1 cellular context compared by ENCODE assay signal in the genomic region with DNA sequence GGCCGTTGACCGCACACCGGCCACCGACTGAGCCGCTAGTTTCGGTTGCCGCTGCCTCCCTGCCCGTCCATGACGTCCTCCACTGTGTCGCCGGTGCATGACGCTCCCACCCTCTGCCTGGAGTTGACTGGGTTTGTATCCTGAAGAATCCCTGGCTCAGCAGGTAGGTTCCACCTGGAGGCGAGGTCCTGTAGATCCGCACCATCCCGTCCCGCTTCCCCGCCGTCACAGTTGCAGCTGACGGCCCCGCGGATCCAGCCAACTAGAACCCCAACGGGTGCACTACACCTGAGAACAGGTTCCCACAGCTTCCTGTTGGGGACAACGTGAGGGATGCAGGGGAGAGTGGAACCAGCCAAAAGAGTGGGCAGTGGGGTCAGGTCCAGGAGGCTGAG.
TF ChIP-seq lines count a peak whose summit lies in the region.

No MANE protein-coding gene starts in this region.

TF ChIP-seq in IMR-90, 13 proteins besides CTCF, POLR2A, EP300 and RAD21:
- no peak for TF ChIP-seq SMC3 (IDR thresholded peaks at IDR 0.05; ENCODE audit: low read depth, low read length)
